8 cellular contexts compared by ENCODE assay signal in the genomic region with DNA sequence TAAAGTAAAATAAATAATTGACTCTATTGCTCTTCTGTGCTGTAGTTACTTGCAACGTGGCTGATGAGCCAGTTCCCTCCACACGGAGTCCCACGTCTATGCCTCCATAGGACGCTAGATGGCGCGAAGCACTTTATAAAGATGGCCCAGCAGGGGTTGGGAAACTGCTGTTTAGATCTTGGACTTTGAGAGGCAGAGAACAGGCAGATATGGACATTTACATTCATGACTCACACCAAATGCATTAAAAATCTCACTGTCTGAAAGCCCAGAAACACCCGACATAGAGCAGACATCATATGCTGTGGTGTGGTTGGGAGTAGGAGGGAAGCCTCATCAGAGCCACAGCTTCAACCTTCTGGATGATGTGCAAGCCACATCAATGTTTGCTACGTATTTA.
A peak's percentile ranks its signal among the peaks of the same experiment; 100 is the strongest.
DNase-seq lines count a peak whose midpoint lies in the region; ATAC-seq, FAIRE-seq and TF ChIP-seq lines count a peak whose summit lies in the region.

No MANE protein-coding gene starts in this region.

- H3K4me1 ChIP-seq in keratinocyte (ENCODE audit: control insufficient read depth, extremely low read depth, insufficient read depth, low read length), result no peaks in the 10 kb centered on the region

- H3K9me1 ChIP-seq in keratinocyte (ENCODE audit: control insufficient read depth, extremely low read depth, insufficient read depth, low read length), result no peaks in the 10 kb centered on the region

- H4K20me1 ChIP-seq in keratinocyte (ENCODE audit: control insufficient read depth, extremely low read depth, insufficient read depth, low read length), result no peaks in the 10 kb centered on the region

- H3K79me2 ChIP-seq in keratinocyte (ENCODE audit: control insufficient read depth, insufficient read depth, low read length), result no peaks in the 10 kb centered on the region

- ATAC-seq in GM18861 (IDR thresholded peaks at IDR 0.05; ENCODE audit: unreplicated experiment) (peak; percentile 98), HG03025 (IDR thresholded peaks at IDR 0.05; ENCODE audit: low FRiP score, unreplicated experiment) (peak; percentile 99)

- DNase-seq in AG20443 (ENCODE audit: low spot score), result peak; percentile 84
- DNase-seq in NCI-H1694 (lab: John Stamatoyannopoulos, UW), result peak; percentile 90
- peak; percentile 12 for DNase-seq in T follicular helper cell (ENCODE audit: low read depth)
- DNase-seq in bronchial epithelial cell (ENCODE audit: low read depth), result peak; percentile 72
- DNase-seq in keratinocyte (ENCODE audit: low read depth, low spot score), result peak; percentile 30
- peak; percentile 7 for DNase-seq in stimulated activated CD4-positive, alpha-beta T cell treated with anti-CD3 and anti-CD28 coated beads, Interleukin-2, amount 100 ng/mL, for 4 hours (ENCODE audit: low read depth)

- H3K4me3 ChIP-seq in bronchial epithelial cell (ENCODE audit: low read depth, low read length), result no peak overlapping the region
- H3K4me3 ChIP-seq in keratinocyte (ENCODE audit: control insufficient read depth in 2 of 3, extremely low read depth in 1 of 3, insufficient read depth in 2 of 3, low read depth in 1 of 3, low read length in 3 of 3), result no peak overlapping the region

- H3K9ac ChIP-seq in keratinocyte (ENCODE audit: control insufficient read depth, extremely low read depth, insufficient read depth, low read length), result no peak overlapping the region

- no peak overlapping the region for H3K27ac ChIP-seq in keratinocyte (ENCODE audit: control insufficient read depth, insufficient read depth, low read length)

- H3K36me3 ChIP-seq in bronchial epithelial cell (ENCODE audit: control insufficient read depth, insufficient read depth, low read length) (no peaks in the 10 kb centered on the region), keratinocyte (ENCODE audit: control insufficient read depth in 2 of 2, extremely low read depth in 1 of 2, insufficient read depth in 2 of 2, low read length in 2 of 2) (no peaks in the 10 kb centered on the region)

- H2AFZ ChIP-seq in keratinocyte (ENCODE audit: control insufficient read depth, low read length), result no peak overlapping the region

- H3K27me3 ChIP-seq in bronchial epithelial cell (ENCODE audit: control insufficient read depth, insufficient read depth, low read length), result no peaks in the 10 kb centered on the region
- no peaks in the 10 kb centered on the region for H3K27me3 ChIP-seq in keratinocyte (ENCODE audit: control insufficient read depth, extremely low read depth, insufficient read depth, low read length)

- dilution Hi-C loops in keratinocyte (cut with MboI; ENCODE audit: extremely low pct_ligation_motif_present, low sequenced_read_pairs), result no loop called here

- H3K9me3 ChIP-seq in keratinocyte (ENCODE audit: control insufficient read depth, low read depth, low read length), result no peaks in the 10 kb centered on the region

- FAIRE-seq in bronchial epithelial cell (lab: Jason Lieb, UNC) (no peak), keratinocyte (lab: Jason Lieb, UNC) (no peak)

- TF ChIP-seq CTCF in bronchial epithelial cell (IDR thresholded peaks at IDR 0.05; ENCODE audit: insufficient read depth, low read length, severe bottlenecking), result peak; percentile 80
- TF ChIP-seq CTCF in keratinocyte (optimal IDR thresholded peaks at IDR 0.05 in 1 of 3, IDR thresholded peaks at IDR 0.05 in 1 of 3, conservative IDR thresholded peaks at IDR 0.05 in 1 of 3; ENCODE audit: extremely low read depth in 1 of 3, insufficient read depth in 2 of 3, low read length in 3 of 3), result peak; percentile 83 to 84 (median 83)

- H3K4me2 ChIP-seq in keratinocyte (ENCODE audit: control insufficient read depth, extremely low read depth, insufficient read depth, low read depth, low read length), result no peak overlapping the region

Comparison
In these comparisons a context has a peak if more than half of its experiments do, and no peak if none do; other contexts are left out.
1. DNase-seq: peak in every context shown above with its lines; median percentile 90 in NCI-H1694; 84 in AG20443; 72 in bronchial epithelial cell; 30 in keratinocyte; 12 in T follicular helper cell; 7 in stimulated activated CD4-positive, alpha-beta T cell treated with anti-CD3 and anti-CD28 coated beads, Interleukin-2, amount 100 ng/mL, for 4 hours.